ENCODE assay signal across 1 cellular context in the genomic region with DNA sequence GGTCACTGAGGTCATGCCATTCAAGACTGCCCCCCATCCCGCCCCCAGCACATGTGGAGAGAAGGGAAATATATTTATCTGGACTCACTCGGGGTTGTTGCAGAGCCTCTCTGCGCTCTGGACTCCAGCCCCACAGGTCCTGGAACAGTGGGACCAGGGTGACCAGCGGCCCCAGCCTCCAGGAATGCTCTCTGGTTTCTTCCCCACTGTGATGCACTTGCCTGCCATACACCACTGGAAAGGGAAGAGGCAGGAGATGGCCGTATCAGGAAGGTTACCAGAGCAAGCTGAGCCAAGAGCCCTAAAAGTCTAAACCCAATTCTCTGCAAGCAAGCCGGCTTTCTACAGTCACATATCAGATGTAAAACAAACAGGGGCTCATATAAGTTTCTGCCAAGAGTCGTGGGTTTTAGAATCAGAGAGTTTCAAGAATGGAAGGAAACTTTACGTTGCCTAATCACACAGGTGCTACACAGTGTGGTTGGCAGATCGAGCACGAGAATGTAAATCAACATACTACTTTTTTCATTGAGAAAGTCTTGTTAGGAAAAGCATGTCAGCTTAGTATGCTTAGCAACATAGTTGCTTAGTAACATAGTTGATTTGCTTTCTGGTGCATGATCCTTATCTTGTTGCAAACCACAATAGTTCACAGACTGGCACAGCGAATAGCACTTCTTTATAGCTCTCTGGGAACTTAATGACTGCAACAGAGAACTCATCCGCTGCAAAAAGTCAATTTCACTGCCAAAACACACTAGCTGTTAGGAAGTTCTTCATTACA.
TF ChIP-seq lines count a peak whose summit lies in the region.

No MANE protein-coding gene starts in this region.

TF ChIP-seq in WTC11, 78 proteins besides CTCF, POLR2A, EP300 and RAD21 (continued from another document):
- TF ChIP-seq, protein P1, sequence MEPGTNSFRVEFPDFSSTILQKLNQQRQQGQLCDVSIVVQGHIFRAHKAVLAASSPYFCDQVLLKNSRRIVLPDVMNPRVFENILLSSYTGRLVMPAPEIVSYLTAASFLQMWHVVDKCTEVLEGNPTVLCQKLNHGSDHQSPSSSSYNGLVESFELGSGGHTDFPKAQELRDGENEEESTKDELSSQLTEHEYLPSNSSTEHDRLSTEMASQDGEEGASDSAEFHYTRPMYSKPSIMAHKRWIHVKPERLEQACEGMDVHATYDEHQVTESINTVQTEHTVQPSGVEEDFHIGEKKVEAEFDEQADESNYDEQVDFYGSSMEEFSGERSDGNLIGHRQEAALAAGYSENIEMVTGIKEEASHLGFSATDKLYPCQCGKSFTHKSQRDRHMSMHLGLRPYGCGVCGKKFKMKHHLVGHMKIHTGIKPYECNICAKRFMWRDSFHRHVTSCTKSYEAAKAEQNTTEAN (CRISPR knock-in tag; IDR thresholded peaks at IDR 0.05) = no peak
- TF ChIP-seq, protein P2, sequence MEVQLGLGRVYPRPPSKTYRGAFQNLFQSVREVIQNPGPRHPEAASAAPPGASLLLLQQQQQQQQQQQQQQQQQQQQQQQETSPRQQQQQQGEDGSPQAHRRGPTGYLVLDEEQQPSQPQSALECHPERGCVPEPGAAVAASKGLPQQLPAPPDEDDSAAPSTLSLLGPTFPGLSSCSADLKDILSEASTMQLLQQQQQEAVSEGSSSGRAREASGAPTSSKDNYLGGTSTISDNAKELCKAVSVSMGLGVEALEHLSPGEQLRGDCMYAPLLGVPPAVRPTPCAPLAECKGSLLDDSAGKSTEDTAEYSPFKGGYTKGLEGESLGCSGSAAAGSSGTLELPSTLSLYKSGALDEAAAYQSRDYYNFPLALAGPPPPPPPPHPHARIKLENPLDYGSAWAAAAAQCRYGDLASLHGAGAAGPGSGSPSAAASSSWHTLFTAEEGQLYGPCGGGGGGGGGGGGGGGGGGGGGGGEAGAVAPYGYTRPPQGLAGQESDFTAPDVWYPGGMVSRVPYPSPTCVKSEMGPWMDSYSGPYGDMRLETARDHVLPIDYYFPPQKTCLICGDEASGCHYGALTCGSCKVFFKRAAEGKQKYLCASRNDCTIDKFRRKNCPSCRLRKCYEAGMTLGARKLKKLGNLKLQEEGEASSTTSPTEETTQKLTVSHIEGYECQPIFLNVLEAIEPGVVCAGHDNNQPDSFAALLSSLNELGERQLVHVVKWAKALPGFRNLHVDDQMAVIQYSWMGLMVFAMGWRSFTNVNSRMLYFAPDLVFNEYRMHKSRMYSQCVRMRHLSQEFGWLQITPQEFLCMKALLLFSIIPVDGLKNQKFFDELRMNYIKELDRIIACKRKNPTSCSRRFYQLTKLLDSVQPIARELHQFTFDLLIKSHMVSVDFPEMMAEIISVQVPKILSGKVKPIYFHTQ (CRISPR knock-in tag; IDR thresholded peaks at IDR 0.05) = no peak
- no peak for TF ChIP-seq EMX1 (CRISPR knock-in tag; IDR thresholded peaks at IDR 0.05)
- no peak for TF ChIP-seq ZNF263 (CRISPR knock-in tag; IDR thresholded peaks at IDR 0.05; ENCODE audit: low read depth)
- TF ChIP-seq FOXP1 (CRISPR knock-in tag; IDR thresholded peaks at IDR 0.05; ENCODE audit: borderline replicate concordance) = no peak
- no peak for TF ChIP-seq MXD4 (CRISPR knock-in tag; IDR thresholded peaks at IDR 0.05; ENCODE audit: borderline replicate concordance)
TF ChIP-seq in WTC11: peak in this region for 0.
